1 cellular context compared by ENCODE assay signal in the genomic region with DNA sequence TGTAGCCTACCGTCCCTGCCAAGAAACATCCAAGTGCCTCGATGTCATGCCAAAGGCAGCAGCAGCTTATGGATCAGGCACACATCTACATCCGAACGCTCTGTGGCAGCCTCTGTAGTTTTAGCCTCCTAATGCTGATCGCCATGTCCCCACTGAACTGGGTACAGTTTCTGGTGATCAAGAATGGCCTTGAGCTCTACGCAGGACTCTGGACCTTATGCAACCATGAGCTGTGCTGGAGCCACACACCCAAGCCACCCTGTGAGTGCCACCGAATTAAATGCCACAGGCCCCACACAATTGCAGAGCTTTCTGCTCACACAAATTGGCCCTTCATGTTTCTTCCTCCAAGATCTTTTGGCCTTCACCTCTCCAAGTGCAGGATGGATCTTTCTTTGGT.
TF ChIP-seq lines count a peak whose summit lies in the region.

No MANE protein-coding gene starts in this region.

TF ChIP-seq in HepG2, 621 proteins besides CTCF, POLR2A, EP300 and RAD21 (continued from another document and continues in another):
- TF ChIP-seq, protein P1, sequence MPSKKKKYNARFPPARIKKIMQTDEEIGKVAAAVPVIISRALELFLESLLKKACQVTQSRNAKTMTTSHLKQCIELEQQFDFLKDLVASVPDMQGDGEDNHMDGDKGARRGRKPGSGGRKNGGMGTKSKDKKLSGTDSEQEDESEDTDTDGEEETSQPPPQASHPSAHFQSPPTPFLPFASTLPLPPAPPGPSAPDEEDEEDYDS (CRISPR knock-in tag; IDR thresholded peaks at IDR 0.05) = no peak
- TF ChIP-seq, protein P2, sequence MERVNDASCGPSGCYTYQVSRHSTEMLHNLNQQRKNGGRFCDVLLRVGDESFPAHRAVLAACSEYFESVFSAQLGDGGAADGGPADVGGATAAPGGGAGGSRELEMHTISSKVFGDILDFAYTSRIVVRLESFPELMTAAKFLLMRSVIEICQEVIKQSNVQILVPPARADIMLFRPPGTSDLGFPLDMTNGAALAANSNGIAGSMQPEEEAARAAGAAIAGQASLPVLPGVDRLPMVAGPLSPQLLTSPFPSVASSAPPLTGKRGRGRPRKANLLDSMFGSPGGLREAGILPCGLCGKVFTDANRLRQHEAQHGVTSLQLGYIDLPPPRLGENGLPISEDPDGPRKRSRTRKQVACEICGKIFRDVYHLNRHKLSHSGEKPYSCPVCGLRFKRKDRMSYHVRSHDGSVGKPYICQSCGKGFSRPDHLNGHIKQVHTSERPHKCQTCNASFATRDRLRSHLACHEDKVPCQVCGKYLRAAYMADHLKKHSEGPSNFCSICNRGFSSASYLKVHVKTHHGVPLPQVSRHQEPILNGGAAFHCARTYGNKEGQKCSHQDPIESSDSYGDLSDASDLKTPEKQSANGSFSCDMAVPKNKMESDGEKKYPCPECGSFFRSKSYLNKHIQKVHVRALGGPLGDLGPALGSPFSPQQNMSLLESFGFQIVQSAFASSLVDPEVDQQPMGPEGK (CRISPR knock-in tag; IDR thresholded peaks at IDR 0.05) = peak; percentile 27; the same call in 1 of the 2 replicates
- TF ChIP-seq, protein P3, sequence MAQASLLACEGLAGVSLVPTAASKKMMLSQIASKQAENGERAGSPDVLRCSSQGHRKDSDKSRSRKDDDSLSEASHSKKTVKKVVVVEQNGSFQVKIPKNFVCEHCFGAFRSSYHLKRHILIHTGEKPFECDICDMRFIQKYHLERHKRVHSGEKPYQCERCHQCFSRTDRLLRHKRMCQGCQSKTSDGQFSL (CRISPR knock-in tag; IDR thresholded peaks at IDR 0.05) = no peak
- no peak for TF ChIP-seq ZNF501 (CRISPR knock-in tag; IDR thresholded peaks at IDR 0.05)
- TF ChIP-seq GTF3A (CRISPR knock-in tag; conservative IDR thresholded peaks at IDR 0.05) = no peak
- TF ChIP-seq, protein P4, sequence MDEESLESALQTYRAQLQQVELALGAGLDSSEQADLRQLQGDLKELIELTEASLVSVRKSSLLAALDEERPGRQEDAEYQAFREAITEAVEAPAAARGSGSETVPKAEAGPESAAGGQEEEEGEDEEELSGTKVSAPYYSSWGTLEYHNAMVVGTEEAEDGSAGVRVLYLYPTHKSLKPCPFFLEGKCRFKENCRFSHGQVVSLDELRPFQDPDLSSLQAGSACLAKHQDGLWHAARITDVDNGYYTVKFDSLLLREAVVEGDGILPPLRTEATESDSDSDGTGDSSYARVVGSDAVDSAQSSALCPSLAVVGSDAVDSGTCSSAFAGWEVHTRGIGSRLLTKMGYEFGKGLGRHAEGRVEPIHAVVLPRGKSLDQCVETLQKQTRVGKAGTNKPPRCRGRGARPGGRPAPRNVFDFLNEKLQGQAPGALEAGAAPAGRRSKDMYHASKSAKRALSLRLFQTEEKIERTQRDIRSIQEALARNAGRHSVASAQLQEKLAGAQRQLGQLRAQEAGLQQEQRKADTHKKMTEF (CRISPR knock-in tag; IDR thresholded peaks at IDR 0.05) = 0 out of 2 replicates have a peak, but pooled peaks have one; percentile 18
- TF ChIP-seq ZNF816 (CRISPR knock-in tag; IDR thresholded peaks at IDR 0.05; ENCODE audit: borderline replicate concordance) = no peak
- TF ChIP-seq, protein P5, sequence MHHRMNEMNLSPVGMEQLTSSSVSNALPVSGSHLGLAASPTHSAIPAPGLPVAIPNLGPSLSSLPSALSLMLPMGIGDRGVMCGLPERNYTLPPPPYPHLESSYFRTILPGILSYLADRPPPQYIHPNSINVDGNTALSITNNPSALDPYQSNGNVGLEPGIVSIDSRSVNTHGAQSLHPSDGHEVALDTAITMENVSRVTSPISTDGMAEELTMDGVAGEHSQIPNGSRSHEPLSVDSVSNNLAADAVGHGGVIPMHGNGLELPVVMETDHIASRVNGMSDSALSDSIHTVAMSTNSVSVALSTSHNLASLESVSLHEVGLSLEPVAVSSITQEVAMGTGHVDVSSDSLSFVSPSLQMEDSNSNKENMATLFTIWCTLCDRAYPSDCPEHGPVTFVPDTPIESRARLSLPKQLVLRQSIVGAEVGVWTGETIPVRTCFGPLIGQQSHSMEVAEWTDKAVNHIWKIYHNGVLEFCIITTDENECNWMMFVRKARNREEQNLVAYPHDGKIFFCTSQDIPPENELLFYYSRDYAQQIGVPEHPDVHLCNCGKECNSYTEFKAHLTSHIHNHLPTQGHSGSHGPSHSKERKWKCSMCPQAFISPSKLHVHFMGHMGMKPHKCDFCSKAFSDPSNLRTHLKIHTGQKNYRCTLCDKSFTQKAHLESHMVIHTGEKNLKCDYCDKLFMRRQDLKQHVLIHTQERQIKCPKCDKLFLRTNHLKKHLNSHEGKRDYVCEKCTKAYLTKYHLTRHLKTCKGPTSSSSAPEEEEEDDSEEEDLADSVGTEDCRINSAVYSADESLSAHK (CRISPR knock-in tag; IDR thresholded peaks at IDR 0.05; ENCODE audit: borderline replicate concordance) = no peak
- no peak for TF ChIP-seq ZNF773 (CRISPR knock-in tag; IDR thresholded peaks at IDR 0.05; ENCODE audit: borderline replicate concordance)
- TF ChIP-seq FOXK2 (IDR thresholded peaks at IDR 0.05) = no peak
- no peak for TF ChIP-seq NAIF1 (CRISPR knock-in tag; IDR thresholded peaks at IDR 0.05; ENCODE audit: borderline replicate concordance)
- TF ChIP-seq MED8 (CRISPR knock-in tag; IDR thresholded peaks at IDR 0.05; ENCODE audit: insufficient replicate concordance) = no peak
- TF ChIP-seq, protein P6, sequence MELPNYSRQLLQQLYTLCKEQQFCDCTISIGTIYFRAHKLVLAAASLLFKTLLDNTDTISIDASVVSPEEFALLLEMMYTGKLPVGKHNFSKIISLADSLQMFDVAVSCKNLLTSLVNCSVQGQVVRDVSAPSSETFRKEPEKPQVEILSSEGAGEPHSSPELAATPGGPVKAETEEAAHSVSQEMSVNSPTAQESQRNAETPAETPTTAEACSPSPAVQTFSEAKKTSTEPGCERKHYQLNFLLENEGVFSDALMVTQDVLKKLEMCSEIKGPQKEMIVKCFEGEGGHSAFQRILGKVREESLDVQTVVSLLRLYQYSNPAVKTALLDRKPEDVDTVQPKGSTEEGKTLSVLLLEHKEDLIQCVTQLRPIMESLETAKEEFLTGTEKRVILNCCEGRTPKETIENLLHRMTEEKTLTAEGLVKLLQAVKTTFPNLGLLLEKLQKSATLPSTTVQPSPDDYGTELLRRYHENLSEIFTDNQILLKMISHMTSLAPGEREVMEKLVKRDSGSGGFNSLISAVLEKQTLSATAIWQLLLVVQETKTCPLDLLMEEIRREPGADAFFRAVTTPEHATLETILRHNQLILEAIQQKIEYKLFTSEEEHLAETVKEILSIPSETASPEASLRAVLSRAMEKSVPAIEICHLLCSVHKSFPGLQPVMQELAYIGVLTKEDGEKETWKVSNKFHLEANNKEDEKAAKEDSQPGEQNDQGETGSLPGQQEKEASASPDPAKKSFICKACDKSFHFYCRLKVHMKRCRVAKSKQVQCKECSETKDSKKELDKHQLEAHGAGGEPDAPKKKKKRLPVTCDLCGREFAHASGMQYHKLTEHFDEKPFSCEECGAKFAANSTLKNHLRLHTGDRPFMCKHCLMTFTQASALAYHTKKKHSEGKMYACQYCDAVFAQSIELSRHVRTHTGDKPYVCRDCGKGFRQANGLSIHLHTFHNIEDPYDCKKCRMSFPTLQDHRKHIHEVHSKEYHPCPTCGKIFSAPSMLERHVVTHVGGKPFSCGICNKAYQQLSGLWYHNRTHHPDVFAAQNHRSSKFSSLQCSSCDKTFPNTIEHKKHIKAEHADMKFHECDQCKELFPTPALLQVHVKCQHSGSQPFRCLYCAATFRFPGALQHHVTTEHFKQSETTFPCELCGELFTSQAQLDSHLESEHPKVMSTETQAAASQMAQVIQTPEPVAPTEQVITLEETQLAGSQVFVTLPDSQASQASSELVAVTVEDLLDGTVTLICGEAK (IDR thresholded peaks at IDR 0.05) = no peak
- TF ChIP-seq, protein P6 (CRISPR knock-in tag; IDR thresholded peaks at IDR 0.05) = peak; percentile 27; the same call in 1 of the 2 replicates
- no peak for TF ChIP-seq HNRNPUL1 (IDR thresholded peaks at IDR 0.05; ENCODE audit: low read depth, low read length)
- TF ChIP-seq NFE2L2 (IDR thresholded peaks at IDR 0.05; ENCODE audit: low read length) = no peak
- peak; percentile 63; the same call in 1 of the 2 replicates for TF ChIP-seq SOX5 (CRISPR knock-in tag; IDR thresholded peaks at IDR 0.05; ENCODE audit: borderline replicate concordance)
- no peak for TF ChIP-seq RFX5 (IDR thresholded peaks at IDR 0.05; ENCODE audit: low read depth, low read length)
- TF ChIP-seq HNF4G (IDR thresholded peaks at IDR 0.05; ENCODE audit: borderline replicate concordance, low read depth, low read length) = peak; percentile 82
- peak; percentile 80; the same call in 1 of the 2 replicates for TF ChIP-seq HNF4G (CRISPR knock-in tag; IDR thresholded peaks at IDR 0.05; ENCODE audit: borderline replicate concordance, low read depth)
- TF ChIP-seq, protein P7, sequence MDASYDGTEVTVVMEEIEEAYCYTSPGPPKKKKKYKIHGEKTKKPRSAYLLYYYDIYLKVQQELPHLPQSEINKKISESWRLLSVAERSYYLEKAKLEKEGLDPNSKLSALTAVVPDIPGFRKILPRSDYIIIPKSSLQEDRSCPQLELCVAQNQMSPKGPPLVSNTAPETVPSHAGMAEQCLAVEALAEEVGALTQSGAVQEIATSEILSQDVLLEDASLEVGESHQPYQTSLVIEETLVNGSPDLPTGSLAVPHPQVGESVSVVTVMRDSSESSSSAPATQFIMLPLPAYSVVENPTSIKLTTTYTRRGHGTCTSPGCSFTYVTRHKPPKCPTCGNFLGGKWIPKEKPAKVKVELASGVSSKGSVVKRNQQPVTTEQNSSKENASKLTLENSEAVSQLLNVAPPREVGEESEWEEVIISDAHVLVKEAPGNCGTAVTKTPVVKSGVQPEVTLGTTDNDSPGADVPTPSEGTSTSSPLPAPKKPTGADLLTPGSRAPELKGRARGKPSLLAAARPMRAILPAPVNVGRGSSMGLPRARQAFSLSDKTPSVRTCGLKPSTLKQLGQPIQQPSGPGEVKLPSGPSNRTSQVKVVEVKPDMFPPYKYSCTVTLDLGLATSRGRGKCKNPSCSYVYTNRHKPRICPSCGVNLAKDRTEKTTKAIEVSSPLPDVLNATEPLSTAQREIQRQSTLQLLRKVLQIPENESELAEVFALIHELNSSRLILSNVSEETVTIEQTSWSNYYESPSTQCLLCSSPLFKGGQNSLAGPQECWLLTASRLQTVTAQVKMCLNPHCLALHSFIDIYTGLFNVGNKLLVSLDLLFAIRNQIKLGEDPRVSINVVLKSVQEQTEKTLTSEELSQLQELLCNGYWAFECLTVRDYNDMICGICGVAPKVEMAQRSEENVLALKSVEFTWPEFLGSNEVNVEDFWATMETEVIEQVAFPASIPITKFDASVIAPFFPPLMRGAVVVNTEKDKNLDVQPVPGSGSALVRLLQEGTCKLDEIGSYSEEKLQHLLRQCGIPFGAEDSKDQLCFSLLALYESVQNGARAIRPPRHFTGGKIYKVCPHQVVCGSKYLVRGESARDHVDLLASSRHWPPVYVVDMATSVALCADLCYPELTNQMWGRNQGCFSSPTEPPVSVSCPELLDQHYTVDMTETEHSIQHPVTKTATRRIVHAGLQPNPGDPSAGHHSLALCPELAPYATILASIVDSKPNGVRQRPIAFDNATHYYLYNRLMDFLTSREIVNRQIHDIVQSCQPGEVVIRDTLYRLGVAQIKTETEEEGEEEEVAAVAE (CRISPR knock-in tag; IDR thresholded peaks at IDR 0.05; ENCODE audit: borderline replicate concordance) = no peak
- TF ChIP-seq SSRP1 (CRISPR knock-in tag; IDR thresholded peaks at IDR 0.05) = no peak
- no peak for TF ChIP-seq ZNF30 (CRISPR knock-in tag; IDR thresholded peaks at IDR 0.05)
- TF ChIP-seq, protein P8, sequence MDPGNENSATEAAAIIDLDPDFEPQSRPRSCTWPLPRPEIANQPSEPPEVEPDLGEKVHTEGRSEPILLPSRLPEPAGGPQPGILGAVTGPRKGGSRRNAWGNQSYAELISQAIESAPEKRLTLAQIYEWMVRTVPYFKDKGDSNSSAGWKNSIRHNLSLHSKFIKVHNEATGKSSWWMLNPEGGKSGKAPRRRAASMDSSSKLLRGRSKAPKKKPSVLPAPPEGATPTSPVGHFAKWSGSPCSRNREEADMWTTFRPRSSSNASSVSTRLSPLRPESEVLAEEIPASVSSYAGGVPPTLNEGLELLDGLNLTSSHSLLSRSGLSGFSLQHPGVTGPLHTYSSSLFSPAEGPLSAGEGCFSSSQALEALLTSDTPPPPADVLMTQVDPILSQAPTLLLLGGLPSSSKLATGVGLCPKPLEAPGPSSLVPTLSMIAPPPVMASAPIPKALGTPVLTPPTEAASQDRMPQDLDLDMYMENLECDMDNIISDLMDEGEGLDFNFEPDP (CRISPR knock-in tag; conservative IDR thresholded peaks at IDR 0.05) = no peak
- no peak for TF ChIP-seq EED (CRISPR knock-in tag; IDR thresholded peaks at IDR 0.05)
- TF ChIP-seq ZNF772 (CRISPR knock-in tag; IDR thresholded peaks at IDR 0.05) = peak; percentile 40; the same call in 1 of the 2 replicates
- TF ChIP-seq SMC3 (IDR thresholded peaks at IDR 0.05; ENCODE audit: low read length) = no peak
- TF ChIP-seq HOXA9 (CRISPR knock-in tag; IDR thresholded peaks at IDR 0.05; ENCODE audit: borderline replicate concordance) = no peak
- no peak for TF ChIP-seq SP4 (CRISPR knock-in tag; IDR thresholded peaks at IDR 0.05)
- TF ChIP-seq SNAI1 (CRISPR knock-in tag; IDR thresholded peaks at IDR 0.05; ENCODE audit: borderline replicate concordance) = no peak
- no peak for TF ChIP-seq SIX4 (CRISPR knock-in tag; IDR thresholded peaks at IDR 0.05)
